In genomic region chr10:12670004-12670403, GRCh38 we compare ENCODE assay signal across 29 cellular contexts.
"Had no signal": no experiment of that assay in that cellular context is flagged by ENCODE, and none has a peak within 500 bp of the region (broad histone marks: within the 10 kb centered on the region; RNA-seq: fewer than 3 reads in every experiment).

No MANE protein-coding gene starts in this region.

- H3K4me1 Mint-ChIP-seq: natural killer cell; nephron; neural progenitor cell; stimulated activated memory B cell treated with anti-CD40 and anti-IgM and Interleukin-4, amounts not matched to agents 10 μg/mL and 1 μg/mL and 100 μg/mL, for 72 hours; stimulated activated naive CD8-positive, alpha-beta T cell treated with anti-CD3 and anti-CD28 coated beads, Interleukin-15, amount 100 ng/mL, for 72 hours had no signal

- FAIRE-seq: small intestine had no signal

- H3K4me3 Mint-ChIP-seq: natural killer cell; nephron; neural progenitor cell; stimulated activated memory B cell treated with anti-CD40 and anti-IgM and Interleukin-4, amounts not matched to agents 10 μg/mL and 1 μg/mL and 100 μg/mL, for 72 hours; stimulated activated naive CD8-positive, alpha-beta T cell treated with anti-CD3 and anti-CD28 coated beads, Interleukin-15, amount 100 ng/mL, for 72 hours; type B pancreatic cell had no signal

- H3K4me2 ChIP-seq: neural progenitor cell had no signal

- H3K4me1 ChIP-seq: neural progenitor cell, parathyroid adenoma, psoas muscle, right lobe of liver, tibial artery, transverse colon, upper lobe of right lung, uterus had no signal

- H3K27ac ChIP-seq: neural progenitor cell, ovary, parathyroid adenoma, psoas muscle, right lobe of liver, sigmoid colon, suprapubic skin, testis, tibial artery, transverse colon, upper lobe of right lung, uterus had no signal

- H3K9me3 ChIP-seq: ovary, right lobe of liver, suprapubic skin, testis, tibial artery, transverse colon, upper lobe of right lung, uterus had no signal

- H3K4me3 ChIP-seq: neural progenitor cell, ovary, psoas muscle, right lobe of liver, sigmoid colon, suprapubic skin, testis, tibial artery, transverse colon, upper lobe of right lung, uterus had no signal

- H3K79me2 ChIP-seq: parathyroid adenoma had no signal

- H3K36me3 Mint-ChIP-seq: natural killer cell had no signal

- H3K9ac ChIP-seq: neural progenitor cell, parathyroid adenoma had no signal

- H3K36me3 ChIP-seq: neural progenitor cell, ovary, right lobe of liver, sigmoid colon, suprapubic skin, tibial artery, transverse colon, upper lobe of right lung, uterus had no signal

- DNase-seq: natural killer cell; occipital lobe; ovary; posterior cingulate gyrus; psoas muscle; right cardiac atrium; right lobe of liver; sigmoid colon; small intestine; stimulated activated CD4-positive, alpha-beta T cell treated with anti-CD3 and anti-CD28 coated beads, Interleukin-15, amount 100 ng/mL, for 24 hours; stimulated activated CD4-positive, alpha-beta T cell treated with anti-CD3 and anti-CD28 coated beads, Interleukin-2, amount 100 ng/mL, for 24 hours; stimulated activated CD4-positive, alpha-beta T cell treated with anti-CD3 and anti-CD28 coated beads, Interleukin-2, amount 100 ng/mL, for 48 hours; stimulated activated CD4-positive, alpha-beta T cell treated with anti-CD3 and anti-CD28 coated beads, Interleukin-4, amount 100 ng/mL, for 24 hours; stimulated activated naive CD4-positive, alpha-beta T cell; stimulated activated naive CD8-positive, alpha-beta T cell treated with anti-CD3 and anti-CD28 coated beads, Interleukin-15, amount 100 ng/mL, for 72 hours; stimulated activated naive CD8-positive, alpha-beta T cell treated with anti-CD3 and anti-CD28 coated beads, Interleukin-15, Interleukin-2, amounts not matched to agents 100 U/mL and 50 U/mL, for 24 hours; substantia nigra; testis; tibial artery; transverse colon; upper lobe of right lung; uterus had no signal

- ATAC-seq: natural killer cell; psoas muscle; right cardiac atrium; right lobe of liver; stimulated activated memory B cell treated with anti-CD40 and anti-IgM and Interleukin-4, amounts not matched to agents 10 μg/mL and 1 μg/mL and 100 μg/mL, for 72 hours; stimulated activated naive CD8-positive, alpha-beta T cell treated with anti-CD3 and anti-CD28 coated beads, Interleukin-15, amount 100 ng/mL, for 72 hours; stimulated activated naive CD8-positive, alpha-beta T cell treated with anti-CD3 and anti-CD28 coated beads, Interleukin-15, Interleukin-2, amounts not matched to agents 100 U/mL and 50 U/mL, for 24 hours; upper lobe of right lung had no signal

- H3K27ac Mint-ChIP-seq: natural killer cell; nephron; neural progenitor cell; progenitor cell of endocrine pancreas; stimulated activated memory B cell treated with anti-CD40 and anti-IgM and Interleukin-4, amounts not matched to agents 10 μg/mL and 1 μg/mL and 100 μg/mL, for 72 hours; stimulated activated naive CD8-positive, alpha-beta T cell treated with anti-CD3 and anti-CD28 coated beads, Interleukin-15, amount 100 ng/mL, for 72 hours; type B pancreatic cell had no signal

- H3K27me3 Mint-ChIP-seq: progenitor cell of endocrine pancreas; stimulated activated memory B cell treated with anti-CD40 and anti-IgM and Interleukin-4, amounts not matched to agents 10 μg/mL and 1 μg/mL and 100 μg/mL, for 72 hours; stimulated activated naive CD8-positive, alpha-beta T cell treated with anti-CD3 and anti-CD28 coated beads, Interleukin-15, amount 100 ng/mL, for 72 hours; type B pancreatic cell had no signal

- H2AFZ ChIP-seq: neural progenitor cell, parathyroid adenoma had no signal

- H3K9me3 Mint-ChIP-seq: natural killer cell; stimulated activated memory B cell treated with anti-CD40 and anti-IgM and Interleukin-4, amounts not matched to agents 10 μg/mL and 1 μg/mL and 100 μg/mL, for 72 hours; stimulated activated naive CD8-positive, alpha-beta T cell treated with anti-CD3 and anti-CD28 coated beads, Interleukin-15, amount 100 ng/mL, for 72 hours had no signal

- H3K27me3 ChIP-seq: neural progenitor cell, ovary, right lobe of liver, sigmoid colon, suprapubic skin, testis, tibial artery, transverse colon, upper lobe of right lung, uterus had no signal
